Comparison of ENCODE assay signal across 28 cellular contexts in genomic region chr22:20752873-20753272, GRCh38. TPM values are rescaled to one million over a fixed set of nuclear protein-coding genes. Genes with fewer than 3 reads are reported as not detected.
"Had no signal": no experiment of that assay in that cellular context is flagged by ENCODE, and none has a peak within 500 bp of the region (broad histone marks: within the 10 kb centered on the region; RNA-seq: fewer than 3 reads in every experiment).

No MANE protein-coding gene starts in this region.

- H3K27ac Mint-ChIP-seq: nephron; neural progenitor cell; stimulated activated naive CD8-positive, alpha-beta T cell treated with anti-CD3 and anti-CD28 coated beads, Interleukin-15, Interleukin-2, amounts not matched to agents 100 ng/mL and 50 ng/mL, for 24 hours; type B pancreatic cell had no signal

- H3K9me3 Mint-ChIP-seq: immature natural killer cell; naive thymus-derived CD8-positive, alpha-beta T cell; nephron; neural progenitor cell; stimulated activated naive CD8-positive, alpha-beta T cell treated with anti-CD3 and anti-CD28 coated beads, Interleukin-15, Interleukin-2, amounts not matched to agents 100 ng/mL and 50 ng/mL, for 24 hours; type B pancreatic cell had no signal

- H3K9ac ChIP-seq: neural progenitor cell had no signal

- DNase-seq: hypothalamus; immature natural killer cell; left colon; lower lobe of right lung; mammary epithelial cell; mesenchymal stem cell; naive thymus-derived CD8-positive, alpha-beta T cell; occipital lobe; ovary; retina; right cardiac atrium; stimulated activated CD4-positive, alpha-beta T cell treated with anti-CD3 and anti-CD28 coated beads, Interleukin-12 subunit alpha, Interleukin-12 subunit beta, amount 100 ng/mL, for 4 hours; stimulated activated CD4-positive, alpha-beta T cell treated with anti-CD3 and anti-CD28 coated beads, Interleukin-15, amount 100 ng/mL, for 24 hours; stimulated activated CD4-positive, alpha-beta T cell treated with anti-CD3 and anti-CD28 coated beads, Interleukin-2, amount 100 ng/mL, for 24 hours; stimulated activated CD4-positive, alpha-beta T cell treated with anti-CD3 and anti-CD28 coated beads, Interleukin-4, amount 100 ng/mL, for 1 hour; stimulated activated naive CD4-positive, alpha-beta T cell; uterus had no signal

- H3K4me3 ChIP-seq: left lung, lower lobe of right lung, neural progenitor cell, ovary, prostate gland, skin epidermis, tibial nerve, uterus had no signal

- H3K4me2 ChIP-seq: neural progenitor cell had no signal

- H2AFZ ChIP-seq: neural progenitor cell had no signal

- H3K4me1 ChIP-seq: neural progenitor cell, uterus had no signal

- H3K36me3 ChIP-seq: neural progenitor cell, ovary, prostate gland, uterus had no signal

- ATAC-seq: left colon; left lung; lower lobe of right lung; naive thymus-derived CD8-positive, alpha-beta T cell; right cardiac atrium; sciatic nerve had no signal

- H3K4me3 Mint-ChIP-seq: immature natural killer cell; naive thymus-derived CD8-positive, alpha-beta T cell; nephron; neural progenitor cell; stimulated activated naive CD8-positive, alpha-beta T cell treated with anti-CD3 and anti-CD28 coated beads, Interleukin-15, Interleukin-2, amounts not matched to agents 100 ng/mL and 50 ng/mL, for 24 hours; type B pancreatic cell had no signal

- H3K27me3 Mint-ChIP-seq: naive thymus-derived CD8-positive, alpha-beta T cell; stimulated activated naive CD8-positive, alpha-beta T cell treated with anti-CD3 and anti-CD28 coated beads, Interleukin-15, Interleukin-2, amounts not matched to agents 100 ng/mL and 50 ng/mL, for 24 hours; type B pancreatic cell had no signal

- H3K9me3 ChIP-seq: left lung, lower lobe of right lung, neutrophil, ovary, prostate gland, tibial nerve, uterus had no signal

- H3K27ac ChIP-seq: left lung, lower lobe of right lung, neural progenitor cell, neutrophil, ovary, skin epidermis, tibial nerve, uterus had no signal

- H3K27me3 ChIP-seq: left lung, neural progenitor cell, neutrophil, ovary, tibial nerve, uterus had no signal

- H3K4me1 Mint-ChIP-seq: neural progenitor cell had no signal

RNA-seq across cellular contexts. Expression of gene SERPIND1, which starts 21.0 kb away (rescaled TPM):
- total RNA-seq: kidney; left colon; mammary epithelial cell; naive thymus-derived CD8-positive, alpha-beta T cell; prostate gland had no signal
- polyA plus RNA-seq: mammary epithelial cell; naive thymus-derived CD8-positive, alpha-beta T cell had no signal
